Comparison of ENCODE assay signal across 14 cellular contexts in genomic region chr9:4344946-4345345, GRCh38.
A peak's percentile ranks its signal among the peaks of the same experiment; 100 is the strongest.
DNase-seq lines count a peak whose midpoint lies in the region; ATAC-seq lines count a peak whose summit lies in the region.
"Had no signal": no experiment of that assay in that cellular context is flagged by ENCODE, and none has a peak within 500 bp of the region (broad histone marks: within the 10 kb centered on the region; RNA-seq: fewer than 3 reads in every experiment).

No MANE protein-coding gene starts in this region.

- intact Hi-C loops in head of caudate nucleus (cut with DNase I) = loop anchor here (10.0 kb wide), 1 partner anchor 620 kb away; no protein-coding TSS in a partner anchor

- ATAC-seq in GM21786 (IDR thresholded peaks at IDR 0.05; ENCODE audit: unreplicated experiment) = no peak
- ATAC-seq in GM21619 (IDR thresholded peaks at IDR 0.05; ENCODE audit: unreplicated experiment) = no peak
- ATAC-seq: psoas muscle had no signal

- DNase-seq in HPDE6-E6E7 (ENCODE audit: extremely low spot score) = peak; percentile 79
- DNase-seq in activated CD4-positive, alpha-beta T cell treated with anti-CD3 and anti-CD28 coated beads, Interleukin-2, amount 50 U/mL, for 1 hour = peak; percentile 2
- DNase-seq in central memory CD4-positive, alpha-beta T cell = peak; percentile 17
- DNase-seq in stimulated activated CD4-positive, alpha-beta T cell treated with anti-CD3 and anti-CD28 coated beads, Interleukin-2, amount 100 ng/mL, for 4 hours (ENCODE audit: low read depth) = peak; percentile 26
- no peak for DNase-seq in head of caudate nucleus
- DNase-seq in retina = no peak
- DNase-seq: foreskin melanocyte, left ventricle myocardium inferior, NCI-H1048, NCI-H774, psoas muscle, SK-N-SH had no signal

Comparison
In these comparisons a context has a peak if more than half of its experiments do, and no peak if none do; other contexts are left out.
1. DNase-seq: peak in HPDE6-E6E7 (single experiment), activated CD4-positive, alpha-beta T cell treated with anti-CD3 and anti-CD28 coated beads, Interleukin-2, amount 50 U/mL, for 1 hour (single experiment), central memory CD4-positive, alpha-beta T cell (single experiment) and stimulated activated CD4-positive, alpha-beta T cell treated with anti-CD3 and anti-CD28 coated beads, Interleukin-2, amount 100 ng/mL, for 4 hours (single experiment); none in head of caudate nucleus (0 of 42) and retina (single experiment).